Comparison of ENCODE assay signal across 11 cellular contexts in genomic region chr13:32881074-32881791, GRCh38.
DNase-seq lines count a peak whose midpoint lies in the region; ATAC-seq and TF ChIP-seq lines count a peak whose summit lies in the region.
"Had no signal": no experiment of that assay in that cellular context is flagged by ENCODE, and none has a peak within 500 bp of the region (broad histone marks: within the 10 kb centered on the region; RNA-seq: fewer than 3 reads in every experiment).

No MANE protein-coding gene starts in this region.

- peak overlapping the region; percentile 2 for H3K9ac ChIP-seq in mesenchymal stem cell (ENCODE audit: low read length)

- no peak overlapping the region for H2AK5ac ChIP-seq in mesenchymal stem cell (ENCODE audit: low read length, severe bottlenecking)

- H4K91ac ChIP-seq in mesenchymal stem cell (ENCODE audit: low read length): no peak overlapping the region

- no peak overlapping the region for H3K23ac ChIP-seq in mesenchymal stem cell (ENCODE audit: low read length in 2 of 2)

- in situ Hi-C loops in astrocyte of the cerebellum (cut with HindIII; ENCODE audit: low sequenced_read_pairs): no loop called here

- H2BK120ac ChIP-seq in mesenchymal stem cell (ENCODE audit: low read depth, low read length): no peak overlapping the region

- H3K18ac ChIP-seq in mesenchymal stem cell (ENCODE audit: low read depth in 1 of 2, low read length in 2 of 2): no peak overlapping the region

- no peaks in the 10 kb centered on the region for H3K4me1 Mint-ChIP-seq in CD4-positive, alpha-beta T cell (ENCODE audit: low read depth)
- H3K4me1 Mint-ChIP-seq in activated CD8-positive, alpha-beta memory T cell treated with anti-CD3 and anti-CD28 coated beads, Interleukin-2, amount 10 ng/mL, durations not matched to agents 7 days and 5 days: peaks cover 7% of the 10 kb centered on the region
- H3K4me1 Mint-ChIP-seq: CD8-positive, alpha-beta memory T cell had no signal

- no peak overlapping the region for H2BK12ac ChIP-seq in mesenchymal stem cell (ENCODE audit: low read length in 2 of 2)

- H2AFZ ChIP-seq in mesenchymal stem cell (ENCODE audit: low read depth, low read length): no peak overlapping the region

- H3K4me3 Mint-ChIP-seq in CD4-positive, alpha-beta T cell: no peak overlapping the region
- H3K4me3 Mint-ChIP-seq in activated CD8-positive, alpha-beta memory T cell treated with anti-CD3 and anti-CD28 coated beads, Interleukin-2, amount 10 ng/mL, durations not matched to agents 7 days and 5 days: no peak overlapping the region
- H3K4me3 Mint-ChIP-seq: CD8-positive, alpha-beta memory T cell had no signal

- no peaks in the 10 kb centered on the region for H3K36me3 ChIP-seq in mesenchymal stem cell (ENCODE audit: control insufficient read depth in 1 of 2, insufficient read depth in 2 of 2, low read depth in 1 of 2, low read length in 2 of 2)
- H3K36me3 ChIP-seq: thoracic aorta had no signal

- TF ChIP-seq CTCF in astrocyte of the cerebellum (IDR thresholded peaks at IDR 0.05; ENCODE audit: low read depth, low read length, missing control alignments): no peak
- TF ChIP-seq CTCF in CD4-positive, alpha-beta T cell (IDR thresholded peaks at IDR 0.05): no peak

- H3K4me2 ChIP-seq in mesenchymal stem cell (ENCODE audit: low read length, poor library complexity, severe bottlenecking): no peak overlapping the region

- WGBS in mesenchymal stem cell: 73% methylated on average over 3 of the region's 3 CpGs

- POLR2A ChIA-PET in CD4-positive, alpha-beta T cell (lab: Charles Lee): no interaction called here

- no peaks in the 10 kb centered on the region for H3K27me3 ChIP-seq in mesenchymal stem cell (ENCODE audit: control insufficient read depth in 1 of 2, insufficient read depth in 1 of 2, low read length in 2 of 2)
- H3K27me3 ChIP-seq in CD4-positive, alpha-beta T cell (ENCODE audit: control insufficient read depth, insufficient read depth, low read length): no peaks in the 10 kb centered on the region

- H3K9me3 ChIP-seq in mesenchymal stem cell (ENCODE audit: control insufficient read depth, low read length): no peaks in the 10 kb centered on the region
- H3K9me3 ChIP-seq in CD4-positive, alpha-beta T cell (ENCODE audit: control insufficient read depth, low read length): no peaks in the 10 kb centered on the region
- H3K9me3 ChIP-seq: thoracic aorta had no signal

- H3K27me3 Mint-ChIP-seq in CD4-positive, alpha-beta T cell: peaks cover 4% of the 10 kb centered on the region
- H3K27me3 Mint-ChIP-seq in activated CD8-positive, alpha-beta memory T cell treated with anti-CD3 and anti-CD28 coated beads, Interleukin-2, amount 10 ng/mL, durations not matched to agents 7 days and 5 days: peaks cover 34% of the 10 kb centered on the region

- no peak overlapping the region for H3K27ac ChIP-seq in mesenchymal stem cell (ENCODE audit: low read length, poor library complexity, severe bottlenecking)
- no peak overlapping the region for H3K27ac ChIP-seq in CD4-positive, alpha-beta T cell (ENCODE audit: low read depth, low read length)
- H3K27ac ChIP-seq: thoracic aorta had no signal

- no peak overlapping the region for H4K8ac ChIP-seq in mesenchymal stem cell (ENCODE audit: low read length)

- H3K14ac ChIP-seq in mesenchymal stem cell (ENCODE audit: low read length in 2 of 2): no peak overlapping the region

- H3K27ac Mint-ChIP-seq in CD4-positive, alpha-beta T cell: no peak overlapping the region
- no peak overlapping the region for H3K27ac Mint-ChIP-seq in activated CD8-positive, alpha-beta memory T cell treated with anti-CD3 and anti-CD28 coated beads, Interleukin-2, amount 10 ng/mL, durations not matched to agents 7 days and 5 days
- H3K27ac Mint-ChIP-seq: CD8-positive, alpha-beta memory T cell had no signal

- H3K79me1 ChIP-seq in mesenchymal stem cell (replicated peaks; ENCODE audit: low read length, poor library complexity, severe bottlenecking): no peaks in the 10 kb centered on the region

- CTCF ChIA-PET in CD4-positive, alpha-beta T cell (lab: Charles Lee): no interaction called here
- CTCF ChIA-PET in activated CD8-positive, alpha-beta memory T cell treated with anti-CD3 and anti-CD28 coated beads, Interleukin-2, amount 10 ng/mL, durations not matched to agents 7 days and 5 days (lab: Charles Lee): no interaction called here

- no peak overlapping the region for H3K4me3 ChIP-seq in astrocyte of the cerebellum (ENCODE audit: low read depth, low read length)
- H3K4me3 ChIP-seq in mesenchymal stem cell (ENCODE audit: insufficient read depth in 1 of 2, low read depth in 1 of 2, low read length in 2 of 2): no peak overlapping the region
- H3K4me3 ChIP-seq: thoracic aorta had no signal

- H2BK5ac ChIP-seq in mesenchymal stem cell (ENCODE audit: low read depth, low read length, poor library complexity, severe bottlenecking): no peak overlapping the region

- no peaks in the 10 kb centered on the region for H3K9me3 Mint-ChIP-seq in CD4-positive, alpha-beta T cell
- no peaks in the 10 kb centered on the region for H3K9me3 Mint-ChIP-seq in activated CD8-positive, alpha-beta memory T cell treated with anti-CD3 and anti-CD28 coated beads, Interleukin-2, amount 10 ng/mL, durations not matched to agents 7 days and 5 days (ENCODE audit: low read depth)
- H3K9me3 Mint-ChIP-seq: CD8-positive, alpha-beta memory T cell had no signal

- intact Hi-C loops in CD4-positive, alpha-beta T cell (cut with DNase I, micrococcal nuclease): no loop called here

- H3K4me1 ChIP-seq in mesenchymal stem cell (ENCODE audit: control insufficient read depth, insufficient read depth, low read depth, low read length): no peaks in the 10 kb centered on the region

- no peak overlapping the region for H3K4ac ChIP-seq in mesenchymal stem cell (ENCODE audit: low read depth in 1 of 2, low read length in 2 of 2)

- ATAC-seq in CD4-positive, alpha-beta T cell (ENCODE audit: poor library complexity): no peak
- ATAC-seq in activated CD8-positive, alpha-beta memory T cell treated with anti-CD3 and anti-CD28 coated beads, Interleukin-2, amount 10 ng/mL, durations not matched to agents 7 days and 5 days: no peak

- peak; percentile 22 for DNase-seq in AG08396 (ENCODE audit: low spot score)
- DNase-seq in HT-29 (ENCODE audit: low spot score): peak; percentile 49
- peak; percentile 31 for DNase-seq in astrocyte of the cerebellum (ENCODE audit: low read depth)
- peak; percentile 75 for DNase-seq in mesenchymal stem cell
- DNase-seq in stimulated activated CD4-positive, alpha-beta T cell treated with anti-CD3 and anti-CD28 coated beads, Interleukin-15, amount 100 ng/mL, for 24 hours: no peak
- no peak for DNase-seq in CD4-positive, alpha-beta T cell
- DNase-seq in RPMI8226: no peak
- DNase-seq in activated CD8-positive, alpha-beta memory T cell treated with anti-CD3 and anti-CD28 coated beads, Interleukin-2, amount 10 ng/mL, durations not matched to agents 7 days and 5 days: no peak
- DNase-seq: activated naive CD4-positive, alpha-beta T cell; CD8-positive, alpha-beta memory T cell had no signal

- no peak overlapping the region for H2BK15ac ChIP-seq in mesenchymal stem cell (ENCODE audit: low read depth, poor library complexity, severe bottlenecking)

- H3K36me3 Mint-ChIP-seq in CD4-positive, alpha-beta T cell (ENCODE audit: low read depth): no peaks in the 10 kb centered on the region
- peaks cover 2% of the 10 kb centered on the region for H3K36me3 Mint-ChIP-seq in activated CD8-positive, alpha-beta memory T cell treated with anti-CD3 and anti-CD28 coated beads, Interleukin-2, amount 10 ng/mL, durations not matched to agents 7 days and 5 days

Comparison
In these comparisons a context has a peak if more than half of its experiments do, and no peak if none do; other contexts are left out.
1. DNase-seq: peak in AG08396 (single experiment), HT-29 (single experiment), astrocyte of the cerebellum (single experiment) and mesenchymal stem cell (single experiment); none in stimulated activated CD4-positive, alpha-beta T cell treated with anti-CD3 and anti-CD28 coated beads, Interleukin-15, amount 100 ng/mL, for 24 hours (single experiment), CD4-positive, alpha-beta T cell (0 of 10), RPMI8226 (single experiment) and activated CD8-positive, alpha-beta memory T cell treated with anti-CD3 and anti-CD28 coated beads, Interleukin-2, amount 10 ng/mL, durations not matched to agents 7 days and 5 days (single experiment).